ENCODE assay signal across 27 cellular contexts in genomic region chr12:120515496-120515895, GRCh38.
"Had no signal": no experiment of that assay in that cellular context is flagged by ENCODE, and none has a peak within 500 bp of the region (broad histone marks: within the 10 kb centered on the region; RNA-seq: fewer than 3 reads in every experiment).

No MANE protein-coding gene starts in this region.

- H3K4me3 ChIP-seq: coronary artery, esophagus muscularis mucosa, pancreas, psoas muscle, right atrium auricular region, spleen, thyroid gland had no signal

- DNase-seq: activated CD4-positive, alpha-beta T cell treated with anti-CD3 and anti-CD28 coated beads for 36 hours; activated CD4-positive, CD25-positive, alpha-beta regulatory T cell; activated CD8-positive, alpha-beta memory T cell treated with anti-CD3 and anti-CD28 coated beads, Interleukin-2, amount 10 ng/mL, durations not matched to agents 7 days and 5 days; activated CD8-positive, alpha-beta T cell treated with anti-CD3 and anti-CD28 coated beads, Interleukin-2, amount 10 ng/mL, durations not matched to agents 7 days and 5 days; activated naive CD4-positive, alpha-beta T cell; activated T-cell treated with anti-CD3 and anti-CD28 coated beads for 4 hours; activated T-cell treated with anti-CD3 and anti-CD28 coated beads, Interleukin-2, amount 50 U/mL, for 72 hours; cerebellar nuclear complex; foreskin melanocyte; glutamatergic neuron; islet precursor cell; left cardiac atrium; left ventricle myocardium superior; naive B cell; nephron progenitor cell; pancreas; psoas muscle; spleen; stimulated activated CD4-positive, alpha-beta T cell treated with anti-CD3 and anti-CD28 coated beads, Interleukin-2, amount 100 ng/mL, for 48 hours; stimulated activated naive CD8-positive, alpha-beta T cell treated with anti-CD3 and anti-CD28 coated beads, Interleukin-15, Interleukin-2, amounts not matched to agents 100 U/mL and 50 U/mL, for 24 hours; T-helper 1 cell; thyroid gland had no signal

- H3K9me3 Mint-ChIP-seq: activated naive CD4-positive, alpha-beta T cell treated with anti-CD3 and anti-CD28 coated beads, Interleukin-2, amount 50 U/mL, for 72 hours; activated T-cell treated with anti-CD3 and anti-CD28 coated beads, Interleukin-2, amount 50 U/mL, for 72 hours; naive B cell; nephron progenitor cell; T-helper 2 cell treated with Interferon-gamma antibody and Interleukin-4, amounts not matched to agents 5 μg/mL and 100 μg/mL, for 36 hours had no signal

- H3K27ac ChIP-seq: coronary artery, esophagus muscularis mucosa, pancreas, psoas muscle, right atrium auricular region, spleen, thyroid gland had no signal

- H3K27ac Mint-ChIP-seq: activated CD4-positive, alpha-beta T cell treated with anti-CD3 and anti-CD28 coated beads for 36 hours; activated CD8-positive, alpha-beta memory T cell treated with anti-CD3 and anti-CD28 coated beads, Interleukin-2, amount 10 ng/mL, durations not matched to agents 7 days and 5 days; activated CD8-positive, alpha-beta T cell treated with anti-CD3 and anti-CD28 coated beads, Interleukin-2, amount 10 ng/mL, durations not matched to agents 7 days and 5 days; activated naive CD4-positive, alpha-beta T cell treated with anti-CD3 and anti-CD28 coated beads, Interleukin-2, amount 50 U/mL, for 72 hours; activated T-cell treated with anti-CD3 and anti-CD28 coated beads, Interleukin-2, amount 50 U/mL, for 72 hours; naive B cell; nephron progenitor cell; T-helper 2 cell treated with Interferon-gamma antibody and Interleukin-4, amounts not matched to agents 5 μg/mL and 100 μg/mL, for 36 hours had no signal

- H3K4me1 Mint-ChIP-seq: activated CD4-positive, alpha-beta T cell treated with anti-CD3 and anti-CD28 coated beads for 36 hours; activated CD8-positive, alpha-beta memory T cell treated with anti-CD3 and anti-CD28 coated beads, Interleukin-2, amount 10 ng/mL, durations not matched to agents 7 days and 5 days; naive B cell; nephron progenitor cell had no signal

- H3K9me3 ChIP-seq: esophagus muscularis mucosa, pancreas, psoas muscle, right atrium auricular region, spleen, thyroid gland had no signal

- H3K4me1 ChIP-seq: esophagus muscularis mucosa, pancreas, psoas muscle, right atrium auricular region, spleen, thyroid gland had no signal

- H3K27me3 Mint-ChIP-seq: activated CD4-positive, alpha-beta T cell treated with anti-CD3 and anti-CD28 coated beads for 36 hours; activated CD8-positive, alpha-beta memory T cell treated with anti-CD3 and anti-CD28 coated beads, Interleukin-2, amount 10 ng/mL, durations not matched to agents 7 days and 5 days; naive B cell had no signal

- H3K4me3 Mint-ChIP-seq: activated CD4-positive, alpha-beta T cell treated with anti-CD3 and anti-CD28 coated beads for 36 hours; activated CD8-positive, alpha-beta memory T cell treated with anti-CD3 and anti-CD28 coated beads, Interleukin-2, amount 10 ng/mL, durations not matched to agents 7 days and 5 days; activated CD8-positive, alpha-beta T cell treated with anti-CD3 and anti-CD28 coated beads, Interleukin-2, amount 10 ng/mL, durations not matched to agents 7 days and 5 days; activated T-cell treated with anti-CD3 and anti-CD28 coated beads, Interleukin-2, amount 50 U/mL, for 72 hours; naive B cell; nephron progenitor cell; T-helper 2 cell treated with Interferon-gamma antibody and Interleukin-4, amounts not matched to agents 5 μg/mL and 100 μg/mL, for 36 hours had no signal

- ATAC-seq: activated CD4-positive, alpha-beta T cell treated with anti-CD3 and anti-CD28 coated beads for 36 hours; activated CD8-positive, alpha-beta memory T cell treated with anti-CD3 and anti-CD28 coated beads, Interleukin-2, amount 10 ng/mL, durations not matched to agents 7 days and 5 days; activated CD8-positive, alpha-beta T cell treated with anti-CD3 and anti-CD28 coated beads, Interleukin-2, amount 10 ng/mL, durations not matched to agents 7 days and 5 days; activated naive CD4-positive, alpha-beta T cell treated with anti-CD3 and anti-CD28 coated beads, Interleukin-2, amount 50 U/mL, for 72 hours; activated T-cell treated with anti-CD3 and anti-CD28 coated beads, Interleukin-2, amount 50 U/mL, for 72 hours; left cardiac atrium; left ventricle myocardium superior; pancreas; psoas muscle; stimulated activated naive CD8-positive, alpha-beta T cell treated with anti-CD3 and anti-CD28 coated beads, Interleukin-15, Interleukin-2, amounts not matched to agents 100 U/mL and 50 U/mL, for 24 hours had no signal

- H3K27me3 ChIP-seq: esophagus muscularis mucosa, pancreas, right atrium auricular region, spleen, thyroid gland had no signal
